Comparison of ENCODE assay signal across 7 cellular contexts in genomic region chr1:202145325-202146140, GRCh38. TPM values are rescaled to one million over a fixed set of nuclear protein-coding genes. Genes with fewer than 3 reads are reported as not detected.
DNase-seq lines count a peak whose midpoint lies in the region; TF ChIP-seq lines count a peak whose summit lies in the region.

No MANE protein-coding gene starts in this region.

- H3K27ac ChIP-seq in SK-N-MC (no peak overlapping the region), duodenal mucosa (ENCODE audit: low read depth, low read length) (no peak overlapping the region), neutrophil (peak overlapping the region; percentile 90)

- H3K4me3 ChIP-seq in HAP-1: peak overlapping the region; percentile 76
- H3K4me3 ChIP-seq in SK-N-MC: peak overlapping the region; percentile 78
- H3K4me3 ChIP-seq in duodenal mucosa (ENCODE audit: low read depth in 1 of 2, low read length in 2 of 2): peak overlapping the region; percentile 68 to 70
- peak overlapping the region; percentile 88 to 100 for H3K4me3 ChIP-seq in neutrophil (ENCODE audit: low read depth in 1 of 2, low read length in 1 of 2)

- DNase-seq in HAP-1 (ENCODE audit: low spot score in 2 of 2): no peak
- DNase-seq in SK-N-MC (ENCODE audit: low read depth, low spot score): no peak
- DNase-seq in D341Med (ENCODE audit: low spot score): no peak
- no peak for DNase-seq in H4 (ENCODE audit: low spot score)
- DNase-seq in NCI-H510A treated with DMSO at 0.1 percent for 48 hours (lab: John Stamatoyannopoulos, UW): no peak

- peaks cover 12% of the 10 kb centered on the region for H3K4me1 ChIP-seq in HAP-1
- H3K4me1 ChIP-seq in duodenal mucosa (ENCODE audit: control insufficient read depth in 1 of 2, insufficient read depth in 2 of 2, low read length in 2 of 2): peaks cover 19 to 22% of the 10 kb centered on the region in 2 donors
- H3K4me1 ChIP-seq in neutrophil (ENCODE audit: control insufficient read depth in 1 of 2, insufficient read depth in 1 of 2, low read depth in 1 of 2, low read length in 1 of 2): peaks cover 28 to 31% of the 10 kb centered on the region in 2 experiments

- H3K9me3 ChIP-seq in HAP-1: no peaks in the 10 kb centered on the region
- H3K9me3 ChIP-seq in SK-N-MC (ENCODE audit: low read depth, low read length): no peaks in the 10 kb centered on the region
- H3K9me3 ChIP-seq in duodenal mucosa (ENCODE audit: control insufficient read depth in 1 of 2, low read length in 2 of 2): no peaks in the 10 kb centered on the region
- H3K9me3 ChIP-seq in neutrophil: no peaks in the 10 kb centered on the region

- TF ChIP-seq CTCF in neutrophil (IDR thresholded peaks at IDR 0.05): no peak

- in situ Hi-C loops in HAP-1 (cut with MboI; ENCODE audit: low sequenced_read_pairs): no loop called here

- peak overlapping the region; percentile 84 for H3K9ac ChIP-seq in SK-N-MC (ENCODE audit: insufficient read length)
- peak overlapping the region; percentile 63 to 77 for H3K9ac ChIP-seq in duodenal mucosa (ENCODE audit: low read depth in 1 of 2, low read length in 2 of 2)

- H3K27me3 ChIP-seq in HAP-1 (ENCODE audit: low read depth) (no peaks in the 10 kb centered on the region), duodenal mucosa (ENCODE audit: control insufficient read depth in 1 of 2, insufficient read depth in 2 of 2, low read length in 2 of 2) (no peaks in the 10 kb centered on the region), neutrophil (no peaks in the 10 kb centered on the region)

- peaks cover 6% of the 10 kb centered on the region; the same call in 1 of the 2 replicates for H3K36me3 ChIP-seq in HAP-1 (replicated peaks)
- no peaks in the 10 kb centered on the region for H3K36me3 ChIP-seq in SK-N-MC (ENCODE audit: insufficient read depth, low read length)
- no peaks in the 10 kb centered on the region for H3K36me3 ChIP-seq in duodenal mucosa (ENCODE audit: control insufficient read depth in 1 of 2, insufficient read depth in 2 of 2, low read length in 2 of 2)
- peaks cover 39% of the 10 kb centered on the region for H3K36me3 ChIP-seq in neutrophil

RNA-seq across cellular contexts. Expression of gene ARL8A, which starts 1.0 kb away (rescaled TPM):
- total RNA-seq in H4 (2014; rRNA removed; shearing (Covaris generic)): 19.4 and 21.6 TPM in 2 replicates

RNA-seq across cellular contexts. Expression of gene PTPN7, which starts 14.9 kb away (rescaled TPM):
- 0.12 TPM in 2 replicates for total RNA-seq in H4 (2014; rRNA removed; shearing (Covaris generic))

RNA-seq across cellular contexts. Expression of gene GPR37L1, which starts 22.8 kb away (rescaled TPM):
- total RNA-seq in H4 (2014; rRNA removed; shearing (Covaris generic)): 0.02 TPM in 1 of 2 replicates, not detected in the other

RNA-seq across cellular contexts. Expression of gene LGR6, which starts 48.1 kb away (rescaled TPM):
- total RNA-seq in H4 (2014; rRNA removed; shearing (Covaris generic)): 0.29 TPM in 1 of 2 replicates, not detected in the other
